Comparison of ENCODE assay signal across 20 cellular contexts in the genomic region with DNA sequence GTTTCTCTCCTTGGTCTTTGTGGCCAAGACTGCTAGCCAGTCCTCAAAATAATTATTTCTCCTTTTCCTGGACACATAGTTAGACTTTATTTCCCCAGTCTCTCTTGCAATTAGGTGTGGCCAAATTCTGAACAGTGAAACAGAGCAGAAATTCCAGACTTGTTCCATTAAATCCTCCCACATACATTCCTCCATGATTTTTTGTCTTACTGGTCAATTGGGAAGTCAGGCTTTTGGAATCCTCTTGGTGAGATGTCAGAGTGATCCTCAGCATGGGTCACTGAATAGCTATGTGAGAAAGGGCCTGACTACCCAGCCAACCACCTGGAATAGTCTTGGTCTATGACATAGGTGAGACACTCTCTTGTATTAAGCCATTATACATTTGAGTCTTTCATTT.
A peak's percentile ranks its signal among the peaks of the same experiment; 100 is the strongest.
DNase-seq lines count a peak whose midpoint lies in the region; ATAC-seq and TF ChIP-seq lines count a peak whose summit lies in the region.
"Had no signal": no experiment of that assay in that cellular context is flagged by ENCODE, and none has a peak within 500 bp of the region (broad histone marks: within the 10 kb centered on the region; RNA-seq: fewer than 3 reads in every experiment).

No MANE protein-coding gene starts in this region.

- DNase-seq in AG04449 (ENCODE audit: low read depth, low spot score): peak; percentile 73
- peak; percentile 77 for DNase-seq in M059J (ENCODE audit: low read depth)
- DNase-seq in cardiac fibroblast (ENCODE audit: low read depth in 2 of 2): peak; percentile 58 to 91
- DNase-seq in left kidney (ENCODE audit: low read depth, low spot score): peak; percentile 5
- no peak for DNase-seq in activated T-cell treated with anti-CD3 and anti-CD28 coated beads, Interleukin-2, amount 50 U/mL, for 48 hours
- no peak for DNase-seq in NCI-H446 treated with DMSO at 0.1 percent for 48 hours (lab: John Stamatoyannopoulos, UW)
- DNase-seq: activated naive CD4-positive, alpha-beta T cell treated with Interleukin-2 at 50 U/mL for 16 hours; Calu3; caudate nucleus; NCI-H1417 treated with DMSO at 0.1 percent for 48 hours; NCI-H524; stimulated activated CD4-positive, alpha-beta T cell treated with anti-CD3 and anti-CD28 coated beads, Interleukin-4, amount 100 ng/mL, for 4 hours; T-helper 1 cell had no signal

- ATAC-seq in HG02981 (IDR thresholded peaks at IDR 0.05; ENCODE audit: unreplicated experiment): no peak
- ATAC-seq in GM21737 (IDR thresholded peaks at IDR 0.05; ENCODE audit: unreplicated experiment): no peak
- ATAC-seq: A549; GM23338; K562; stimulated activated effector memory CD8-positive, alpha-beta T cell treated with anti-CD3 and anti-CD28 coated beads, Interleukin-12 subunit alpha, Interleukin-12 subunit beta, amount 100 ng/mL, for 72 hours had no signal

- TF ChIP-seq CTCF in AG04449 (IDR thresholded peaks at IDR 0.05; ENCODE audit: insufficient read depth, low read length, missing control alignments) (no peak), cardiac fibroblast (IDR thresholded peaks at IDR 0.05; ENCODE audit: low read depth, low read length) (no peak)

- CTCF ChIA-PET in AG04449 (lab: Yijun Ruan, JAX): interaction anchor here (1.4 to 1.5 kb wide), 2 partner anchors 13 to 26 kb away, joined by 3 to 5 read pairs; no protein-coding TSS in a partner anchor

- POLR2A ChIA-PET in AG04449 (lab: Yijun Ruan, JAX): interaction anchor here (0.7 to 2.5 kb wide), 7 partner anchors 9 to 200 kb away, joined by 3 to 16 read pairs (median 3); no protein-coding TSS in a partner anchor

- H3K4me3 ChIP-seq in AG04449 (ENCODE audit: low read depth, low read length) (no peak overlapping the region), cardiac fibroblast (replicated peaks in 1 of 2; ENCODE audit: low read depth in 2 of 2, low read length in 2 of 2) (no peak overlapping the region)
- H3K4me3 ChIP-seq: A549, GM23338, K562, right atrium auricular region had no signal

Comparison
In these comparisons a context has a peak if more than half of its experiments do, and no peak if none do; other contexts are left out.
1. DNase-seq: peak in AG04449 (single experiment), M059J (single experiment), cardiac fibroblast (2 of 2) and left kidney (single experiment); none in activated T-cell treated with anti-CD3 and anti-CD28 coated beads, Interleukin-2, amount 50 U/mL, for 48 hours (0 of 2) and NCI-H446 treated with DMSO at 0.1 percent for 48 hours (single experiment).